ENCODE assay signal across 13 cellular contexts in the genomic region with DNA sequence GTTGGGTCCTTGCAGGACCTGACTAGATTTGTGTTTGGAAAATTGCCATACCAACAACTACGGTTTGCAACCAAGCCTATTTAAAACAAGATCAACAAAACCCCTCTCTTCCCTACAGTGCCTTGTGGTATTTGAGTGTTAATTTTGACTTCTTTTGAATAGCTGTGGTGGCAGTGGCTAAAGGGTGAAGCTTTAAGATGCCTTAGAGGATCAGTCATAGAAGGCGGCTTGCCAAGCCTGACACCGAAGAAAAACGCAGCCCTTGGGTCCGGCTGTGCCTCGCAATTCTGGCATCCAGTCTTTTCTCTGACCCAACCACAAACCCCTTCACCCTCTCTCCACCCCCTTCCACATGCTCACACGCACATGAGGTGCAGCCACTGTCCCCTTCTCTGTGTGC. TPM values are rescaled to one million over a fixed set of nuclear protein-coding genes. Genes with fewer than 3 reads are reported as not detected.
DNase-seq lines count a peak whose midpoint lies in the region; ATAC-seq, FAIRE-seq and TF ChIP-seq lines count a peak whose summit lies in the region.
"Had no signal": no experiment of that assay in that cellular context is flagged by ENCODE, and none has a peak within 500 bp of the region (broad histone marks: within the 10 kb centered on the region; RNA-seq: fewer than 3 reads in every experiment).

No MANE protein-coding gene starts in this region.

- H3K79me1 ChIP-seq in IMR-90 (ENCODE audit: low read depth in 1 of 2, low read length in 2 of 2): no peaks in the 10 kb centered on the region

- H3K9me1 ChIP-seq in IMR-90 (ENCODE audit: insufficient read depth, low read length) (no peaks in the 10 kb centered on the region), keratinocyte (ENCODE audit: control insufficient read depth, extremely low read depth, insufficient read depth, low read length) (no peaks in the 10 kb centered on the region)

- TF ChIP-seq RAD21 in IMR-90 (IDR thresholded peaks at IDR 0.05; ENCODE audit: low read length): no peak

- in situ Hi-C loops in IMR-90 (cut with MboI; ENCODE audit: low sequenced_read_pairs): no loop called here
- in situ Hi-C loops in astrocyte of the spinal cord (cut with HindIII; ENCODE audit: low sequenced_read_pairs): no loop called here

- H3K4me1 Mint-ChIP-seq in nephron progenitor cell: peaks cover 10% of the 10 kb centered on the region

- no peak overlapping the region for H2BK15ac ChIP-seq in IMR-90 (ENCODE audit: low read depth, low read length)

- H3K79me2 ChIP-seq in keratinocyte (ENCODE audit: control insufficient read depth, insufficient read depth, low read length) (no peaks in the 10 kb centered on the region), OCI-LY7 (ENCODE audit: insufficient read depth, low read depth, low read length) (no peaks in the 10 kb centered on the region)

- H3K27me3 Mint-ChIP-seq in nephron progenitor cell (ENCODE audit: low read depth, poor library complexity): peaks cover 4% of the 10 kb centered on the region

- intact Hi-C loops in IMR-90 (cut with micrococcal nuclease): no loop called here
- intact Hi-C loops in OCI-LY7 (cut with micrococcal nuclease; ENCODE audit: unreplicated experiment): no loop called here

- peaks cover 32% of the 10 kb centered on the region for H3K9me3 Mint-ChIP-seq in nephron progenitor cell

- H3K56ac ChIP-seq in IMR-90 (ENCODE audit: extremely low read depth, insufficient read depth, low read length): no peak overlapping the region

- no peaks in the 10 kb centered on the region; the same call in 1 of the 2 replicates for H4K20me1 ChIP-seq in IMR-90 (ENCODE audit: insufficient read depth, low read length)
- H4K20me1 ChIP-seq in keratinocyte (ENCODE audit: control insufficient read depth, extremely low read depth, insufficient read depth, low read length): no peaks in the 10 kb centered on the region
- H4K20me1 ChIP-seq in OCI-LY7 (ENCODE audit: insufficient read depth, low read length): no peaks in the 10 kb centered on the region; the same call in 1 of the 2 replicates

- no peak overlapping the region for H2AK5ac ChIP-seq in IMR-90 (ENCODE audit: low read depth, low read length)

- peaks cover 31% of the 10 kb centered on the region for H3K27me3 ChIP-seq in IMR-90 (ENCODE audit: control insufficient read depth, insufficient read depth, low read length)
- H3K27me3 ChIP-seq in keratinocyte (ENCODE audit: control insufficient read depth, extremely low read depth, insufficient read depth, low read length): peaks cover 14% of the 10 kb centered on the region
- H3K27me3 ChIP-seq: transverse colon had no signal

- TF ChIP-seq CTCF in IMR-90 (conservative IDR thresholded peaks at IDR 0.05; ENCODE audit: low read depth, low read length) (no peak), astrocyte of the spinal cord (IDR thresholded peaks at IDR 0.05; ENCODE audit: low read depth, low read length) (no peak), keratinocyte (optimal IDR thresholded peaks at IDR 0.05 in 1 of 3, IDR thresholded peaks at IDR 0.05 in 1 of 3, conservative IDR thresholded peaks at IDR 0.05 in 1 of 3; ENCODE audit: extremely low read depth in 1 of 3, insufficient read depth in 2 of 3, low read length in 3 of 3) (no peak), OCI-LY7 (conservative IDR thresholded peaks at IDR 0.05; ENCODE audit: low read length) (no peak), nephron progenitor cell (IDR thresholded peaks at IDR 0.05) (no peak)

- H3K9me2 ChIP-seq in OCI-LY7 (ENCODE audit: insufficient read depth, low read length): no peaks in the 10 kb centered on the region

- no peak overlapping the region for H3K27ac Mint-ChIP-seq in nephron progenitor cell

- DNase-seq in AG08396 (ENCODE audit: low spot score) (peak; percentile 42), IMR-90 (peak; percentile 79), astrocyte of the spinal cord (ENCODE audit: low read depth, low spot score) (peak; percentile 94), keratinocyte (ENCODE audit: low read depth, low spot score) (no peak), OCI-LY7 (ENCODE audit: low spot score) (no peak), NCI-H1694 (lab: John Stamatoyannopoulos, UW) (no peak), nephron progenitor cell (no peak)
- no peak for DNase-seq in activated CD8-positive, alpha-beta memory T cell treated with anti-CD3 and anti-CD28 coated beads for 24 hours
- DNase-seq: activated effector memory CD4-positive, alpha-beta T cell treated with anti-CD3 and anti-CD28 coated beads, Interleukin-2, amount 50 U/mL, for 16 hours; C1 segment of cervical spinal cord; posterior cingulate gyrus; transverse colon had no signal

- H3K4ac ChIP-seq in IMR-90 (ENCODE audit: low read depth, low read length): no peak overlapping the region

- dilution Hi-C loops in IMR-90 (cut with HindIII; ENCODE audit: low sequenced_read_pairs, unreplicated experiment) (no loop called here), keratinocyte (cut with MboI; ENCODE audit: extremely low pct_ligation_motif_present, low sequenced_read_pairs) (no loop called here)

- no peak overlapping the region for H4K8ac ChIP-seq in IMR-90 (ENCODE audit: low read depth in 2 of 2, low read length in 2 of 2)

- TF ChIP-seq POLR2A in IMR-90 (IDR thresholded peaks at IDR 0.05; ENCODE audit: low read depth, low read length): no peak

- H3K4me3 Mint-ChIP-seq in nephron progenitor cell: no peak overlapping the region

- POLR2A ChIA-PET in IMR-90 (lab: Charles Lee; ENCODE audit: unreplicated experiment) (interaction anchor here (0.7 kb wide), 1 partner anchor 15 kb away, joined by 4 read pairs; no protein-coding TSS in a partner anchor), OCI-LY7 (lab: Charles Lee) (no interaction called here)

- H2BK120ac ChIP-seq in IMR-90 (ENCODE audit: low read depth, low read length): no peak overlapping the region

- no peak overlapping the region for H2BK5ac ChIP-seq in IMR-90 (ENCODE audit: low read depth, low read length, poor library complexity, severe bottlenecking)

- no peak overlapping the region for H3K23ac ChIP-seq in IMR-90 (ENCODE audit: low read depth, low read length)

- peak; percentile 94 for ATAC-seq in IMR-90 (ENCODE audit: low read depth)
- ATAC-seq: left colon had no signal

- H3K4me2 ChIP-seq in IMR-90 (ENCODE audit: low read depth, low read length): peak overlapping the region; percentile 18; the same call in 1 of the 2 replicates
- no peak overlapping the region for H3K4me2 ChIP-seq in keratinocyte (ENCODE audit: control insufficient read depth, extremely low read depth, insufficient read depth, low read depth, low read length)
- no peak overlapping the region for H3K4me2 ChIP-seq in OCI-LY7 (ENCODE audit: low read length)

- H3K36me3 ChIP-seq in IMR-90 (ENCODE audit: control insufficient read depth, insufficient read depth, low read length): no peaks in the 10 kb centered on the region
- H3K36me3 ChIP-seq in keratinocyte (ENCODE audit: control insufficient read depth in 2 of 2, extremely low read depth in 1 of 2, insufficient read depth in 2 of 2, low read length in 2 of 2): no peaks in the 10 kb centered on the region
- no peaks in the 10 kb centered on the region for H3K36me3 ChIP-seq in OCI-LY7 (ENCODE audit: insufficient read depth, low read length)
- H3K36me3 ChIP-seq: transverse colon had no signal

- H2AK9ac ChIP-seq in IMR-90 (replicated peaks; ENCODE audit: low read depth, low read length, poor library complexity): no peak overlapping the region

- H3K4me3 ChIP-seq in IMR-90 (ENCODE audit: insufficient read depth, low read depth, low read length): no peak overlapping the region
- no peak overlapping the region for H3K4me3 ChIP-seq in astrocyte of the spinal cord (ENCODE audit: low read depth, low read length)
- H3K4me3 ChIP-seq in keratinocyte (ENCODE audit: control insufficient read depth in 2 of 3, extremely low read depth in 1 of 3, insufficient read depth in 2 of 3, low read depth in 1 of 3, low read length in 3 of 3): no peak overlapping the region
- H3K4me3 ChIP-seq in OCI-LY7 (ENCODE audit: low read depth, low read length, poor library complexity, severe bottlenecking): no peak overlapping the region
- H3K4me3 ChIP-seq: transverse colon had no signal

- FAIRE-seq in keratinocyte (lab: Jason Lieb, UNC): peak; percentile 61

- no TSS peak for BruUV-seq in IMR-90 (replicated peaks; lab: Mats Ljungman, UMichigan)
- BruUV-seq in OCI-LY7 (replicated peaks; lab: Mats Ljungman, UMichigan): no TSS peak

- H3K36me3 Mint-ChIP-seq in nephron progenitor cell (ENCODE audit: low read depth): peaks cover 27% of the 10 kb centered on the region

- H3K14ac ChIP-seq in IMR-90 (replicated peaks; ENCODE audit: low read depth, low read length): no peak overlapping the region

- no CpG with 5 or more reads among the region's 7 CpGs for WGBS in IMR-90 (ENCODE audit: extremely low coverage in 2 of 2, insufficient read length in 1 of 2), 2 experiments

- no peak overlapping the region for H3K18ac ChIP-seq in IMR-90 (ENCODE audit: low read depth, low read length)

- H3K9me3 ChIP-seq in IMR-90 (ENCODE audit: control insufficient read depth, insufficient read depth, low read length): peaks cover 7% of the 10 kb centered on the region; the same call in 1 of the 2 replicates
- H3K9me3 ChIP-seq in keratinocyte (ENCODE audit: control insufficient read depth, low read depth, low read length): no peaks in the 10 kb centered on the region
- no peaks in the 10 kb centered on the region for H3K9me3 ChIP-seq in OCI-LY7 (ENCODE audit: low read length)
- H3K9me3 ChIP-seq: transverse colon had no signal

- H4K5ac ChIP-seq in IMR-90 (ENCODE audit: low read depth, low read length): no peak overlapping the region

- H3K9ac ChIP-seq in IMR-90 (ENCODE audit: low read depth, low read length) (no peak overlapping the region), keratinocyte (ENCODE audit: control insufficient read depth, extremely low read depth, insufficient read depth, low read length) (no peak overlapping the region)

- H4K91ac ChIP-seq in IMR-90 (ENCODE audit: insufficient read depth, low read depth, low read length): no peak overlapping the region

- no peak overlapping the region for H2AFZ ChIP-seq in IMR-90 (replicated peaks; ENCODE audit: low read length, poor library complexity)
- no peak overlapping the region for H2AFZ ChIP-seq in keratinocyte (ENCODE audit: control insufficient read depth, low read length)
- no peak overlapping the region for H2AFZ ChIP-seq in OCI-LY7 (ENCODE audit: low read length)

- H3K27ac ChIP-seq in IMR-90 (ENCODE audit: insufficient read depth, low read length) (no peak overlapping the region), keratinocyte (ENCODE audit: control insufficient read depth, insufficient read depth, low read length) (no peak overlapping the region), OCI-LY7 (ENCODE audit: low read depth, low read length, poor library complexity, severe bottlenecking) (no peak overlapping the region)
- H3K27ac ChIP-seq: transverse colon had no signal

- CTCF ChIA-PET in IMR-90 (lab: Yijun Ruan, JAX) (no interaction called here), OCI-LY7 (lab: Charles Lee; ENCODE audit: unreplicated experiment) (no interaction called here)

- H2BK20ac ChIP-seq in IMR-90 (ENCODE audit: low read depth, low read length): no peak overlapping the region

- H3K4me1 ChIP-seq in IMR-90 (ENCODE audit: control insufficient read depth, insufficient read depth, low read length): peaks cover 4% of the 10 kb centered on the region
- H3K4me1 ChIP-seq in keratinocyte (ENCODE audit: control insufficient read depth, extremely low read depth, insufficient read depth, low read length): no peaks in the 10 kb centered on the region
- H3K4me1 ChIP-seq in OCI-LY7 (ENCODE audit: insufficient read depth, low read length, poor library complexity, severe bottlenecking): no peaks in the 10 kb centered on the region
- H3K4me1 ChIP-seq: transverse colon had no signal

RNA-seq across cellular contexts. Expression of a gene that starts 32.6 kb away (rescaled TPM):
- total RNA-seq in IMR-90 (2012; rRNA removed) (0.18 and 0.28 TPM in 2 replicates), OCI-LY7 (2022) (0.94 and 1.1 TPM in 2 replicates)
- polyA plus RNA-seq in IMR-90 (2012; rRNA removed) (0.19 TPM in 2 replicates), keratinocyte (0.05 to 0.48 TPM (median 0.09 TPM) in 3 replicates)
- polyA plus RNA-seq in IMR-90 (2012; cell fraction: cytosol; rRNA removed): 0.14 and 0.20 TPM in 2 replicates
- 0.07 and 0.17 TPM in 2 replicates for polyA plus RNA-seq in IMR-90 (2012; cell fraction: nucleus; rRNA removed; ENCODE audit: low replicate concordance)
- polyA plus RNA-seq in keratinocyte (2011; ENCODE audit: low read depth): 0.50 TPM
- polyA plus RNA-seq in keratinocyte (2011; cell fraction: cytosol; rRNA removed): 0.04 and 0.15 TPM in 2 replicates
- polyA plus RNA-seq in keratinocyte (2011; cell fraction: nucleus; rRNA removed): 0.08 and 0.17 TPM in 2 replicates
- polyA plus RNA-seq in keratinocyte (2012; ENCODE audit: low replicate concordance): 0.36 and 0.90 TPM in 2 replicates
- polyA minus RNA-seq in keratinocyte: 0.22 TPM in 1 of 3 replicates, not detected in the others
- not detected for polyA minus RNA-seq in keratinocyte (2011; cell fraction: cytosol; rRNA and poly(A)+ RNA removed)
- 0.21 TPM in 1 of 2 replicates, not detected in the other for polyA minus RNA-seq in keratinocyte (2011; cell fraction: nucleus; rRNA and poly(A)+ RNA removed)
- total RNA-seq in OCI-LY7 (2014; rRNA removed; shearing (Covaris generic)): 0.10 and 0.38 TPM in 2 replicates

Comparison
In these comparisons a context has a peak if more than half of its experiments do, and no peak if none do; other contexts are left out.
1. DNase-seq: peak in AG08396 (single experiment), IMR-90 (single experiment) and astrocyte of the spinal cord (single experiment); none in keratinocyte (single experiment), activated CD8-positive, alpha-beta memory T cell treated with anti-CD3 and anti-CD28 coated beads for 24 hours (single experiment), OCI-LY7 (single experiment), NCI-H1694 (single experiment) and nephron progenitor cell (single experiment).